8 cellular contexts compared by ENCODE assay signal in the genomic region with DNA sequence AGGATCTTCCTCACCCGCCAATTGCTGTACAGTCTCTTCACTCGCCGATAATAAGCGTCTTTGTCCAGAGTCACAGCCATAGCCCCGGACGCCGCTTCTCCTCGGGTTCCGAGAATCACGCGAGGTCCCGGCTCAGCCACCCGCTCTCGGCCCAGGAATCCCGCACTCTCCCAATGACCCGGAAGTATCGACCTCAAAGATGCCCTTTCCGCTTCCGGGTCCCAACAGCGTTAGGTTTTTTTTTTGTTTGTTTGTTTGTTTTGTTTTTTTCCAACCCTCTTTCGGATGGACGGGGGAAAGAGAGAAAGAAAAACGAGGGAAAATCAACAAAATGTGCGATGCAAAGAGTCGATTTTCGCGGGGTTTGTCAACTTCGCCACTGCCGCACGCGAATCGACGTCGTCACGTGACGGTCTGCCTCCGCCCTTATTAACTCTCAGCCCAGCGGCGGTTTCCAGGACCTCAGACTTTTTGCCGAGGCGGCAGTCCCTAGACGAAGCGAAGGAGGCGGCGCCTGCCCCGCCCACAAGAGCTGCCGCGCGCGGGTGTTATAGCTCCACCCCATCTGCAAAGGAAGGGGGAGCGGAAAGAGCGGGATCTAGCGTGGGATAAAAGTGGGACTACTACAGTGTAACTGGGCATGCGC. TPM values are rescaled to one million over a fixed set of nuclear protein-coding genes. Genes with fewer than 3 reads are reported as not detected.
DNase-seq lines count a peak whose midpoint lies in the region; ATAC-seq and TF ChIP-seq lines count a peak whose summit lies in the region.

Gene SUPT16H, minus strand, starts transcription at position 172 of the 646 bp plus-strand sequence. Its CDS starts 92 bp downstream, at position 80.

- peak; percentile 85 for DNase-seq in GM13977 (ENCODE audit: low spot score)
- DNase-seq in NCI-H1694 (lab: John Stamatoyannopoulos, UW): peak; percentile 98
- DNase-seq in amniotic stem cell (lab: John Stamatoyannopoulos, UW): peak; percentile 95
- peak; percentile 98 for DNase-seq in left cardiac atrium
- DNase-seq in progenitor cell of endocrine pancreas (ENCODE audit: low spot score, unreplicated experiment): peak; percentile 90
- peak; percentile 95 for DNase-seq in ureter (ENCODE audit: low spot score)

- ATAC-seq in HG02884 (IDR thresholded peaks at IDR 0.05; ENCODE audit: unreplicated experiment) (peak; percentile 83), left cardiac atrium (peak; percentile 98)

- H3K27me3 Mint-ChIP-seq in T-helper 1 cell treated with Interleukin-12 subunit alpha and Interleukin-12 subunit beta and Interleukin-4 antibody, amounts not matched to agents 30 μg/mL and 1 μg/mL, for 36 hours (ENCODE audit: low read depth): no peaks in the 10 kb centered on the region
- no peaks in the 10 kb centered on the region for H3K27me3 Mint-ChIP-seq in progenitor cell of endocrine pancreas

- in situ Hi-C loops in GM13977 (cut with MboI; ENCODE audit: low pct_unique_long_range_greater_than_20kb, low sequenced_read_pairs, unreplicated experiment): no loop called here

- H3K27ac Mint-ChIP-seq in T-helper 1 cell treated with Interleukin-12 subunit alpha and Interleukin-12 subunit beta and Interleukin-4 antibody, amounts not matched to agents 30 μg/mL and 1 μg/mL, for 36 hours: peak within 1 kb of the TSS; percentile 96
- H3K27ac Mint-ChIP-seq in progenitor cell of endocrine pancreas: peak within 1 kb of the TSS; percentile 100

- H3K4me1 Mint-ChIP-seq in T-helper 1 cell treated with Interleukin-12 subunit alpha and Interleukin-12 subunit beta and Interleukin-4 antibody, amounts not matched to agents 30 μg/mL and 1 μg/mL, for 36 hours (ENCODE audit: low read depth): peaks cover 26% of the 10 kb centered on the region
- peaks cover 23% of the 10 kb centered on the region for H3K4me1 Mint-ChIP-seq in progenitor cell of endocrine pancreas (ENCODE audit: low read depth)

- peaks cover 19% of the 10 kb centered on the region for H3K36me3 Mint-ChIP-seq in T-helper 1 cell treated with Interleukin-12 subunit alpha and Interleukin-12 subunit beta and Interleukin-4 antibody, amounts not matched to agents 30 μg/mL and 1 μg/mL, for 36 hours (ENCODE audit: low read depth)
- H3K36me3 Mint-ChIP-seq in progenitor cell of endocrine pancreas (ENCODE audit: insufficient read depth): peaks cover 7% of the 10 kb centered on the region

- no peaks in the 10 kb centered on the region for H3K9me3 Mint-ChIP-seq in T-helper 1 cell treated with Interleukin-12 subunit alpha and Interleukin-12 subunit beta and Interleukin-4 antibody, amounts not matched to agents 30 μg/mL and 1 μg/mL, for 36 hours
- H3K9me3 Mint-ChIP-seq in progenitor cell of endocrine pancreas (ENCODE audit: low read depth): no peaks in the 10 kb centered on the region

- intact Hi-C loops in left cardiac atrium (cut with DNase I): loop anchor here in 1 of 2 donors (2.0 kb wide), 1 partner anchor 93 kb away; the partner anchor contains the start of genes RAB2B and TOX4

- H3K4me3 Mint-ChIP-seq in T-helper 1 cell treated with Interleukin-12 subunit alpha and Interleukin-12 subunit beta and Interleukin-4 antibody, amounts not matched to agents 30 μg/mL and 1 μg/mL, for 36 hours: peak within 1 kb of the TSS; percentile 97
- peak within 1 kb of the TSS; percentile 89 for H3K4me3 Mint-ChIP-seq in progenitor cell of endocrine pancreas (ENCODE audit: low read depth)

- TF ChIP-seq CTCF in GM13977 (IDR thresholded peaks at IDR 0.05; ENCODE audit: extremely low read depth, insufficient read depth, missing control alignments) (no peak), progenitor cell of endocrine pancreas (IDR thresholded peaks at IDR 0.05; ENCODE audit: unreplicated experiment) (no peak)

RNA-seq across cellular contexts. Expression of gene SUPT16H, which starts in this region (rescaled TPM):
- total RNA-seq in left cardiac atrium (10 to 100 TPM; 31.2 to 39.7 TPM), progenitor cell of endocrine pancreas (106 and 108 TPM in 2 replicates), ureter (75.0 TPM)

Comparison
In these comparisons a context has a peak if more than half of its experiments do, and no peak if none do; other contexts are left out.
1. Peak in every context shown above with its lines: DNase-seq and ATAC-seq.